ENCODE assay signal across 8 cellular contexts in genomic region chr2:135948642-135949355, GRCh38. TPM values are rescaled to one million over a fixed set of nuclear protein-coding genes. Genes with fewer than 3 reads are reported as not detected.
DNase-seq lines count a peak whose midpoint lies in the region; ATAC-seq, FAIRE-seq and TF ChIP-seq lines count a peak whose summit lies in the region.

No MANE protein-coding gene starts in this region.

- no peak overlapping the region for H3K4me3 ChIP-seq in OCI-LY3 (ENCODE audit: low read length)
- H3K4me3 ChIP-seq in mammary epithelial cell (replicated peaks in 1 of 3; ENCODE audit: insufficient read depth in 1 of 3, low read depth in 2 of 3, low read length in 3 of 3), result peak overlapping the region; percentile 8 to 41 (median 31)
- no peak overlapping the region for H3K4me3 ChIP-seq in small intestine (ENCODE audit: low read depth in 1 of 2, low read length in 2 of 2)

- no peak overlapping the region for H3K9ac ChIP-seq in OCI-LY3 (ENCODE audit: low read length)
- H3K9ac ChIP-seq in mammary epithelial cell (ENCODE audit: insufficient read depth, low read length), result peak overlapping the region; percentile 84

- in situ Hi-C loops in mammary epithelial cell (cut with MboI; ENCODE audit: low sequenced_read_pairs in 2 of 2), result no loop called here

- H2AFZ ChIP-seq in OCI-LY3 (ENCODE audit: low read depth, low read length) (no peak overlapping the region), mammary epithelial cell (ENCODE audit: low read depth, low read length) (no peak overlapping the region)

- H3K36me3 ChIP-seq in OCI-LY3 (replicated peaks; ENCODE audit: low read depth, low read length), result peaks cover 25% of the 10 kb centered on the region
- H3K36me3 ChIP-seq in mammary epithelial cell (ENCODE audit: insufficient read depth, low read length), result peaks cover 4% of the 10 kb centered on the region
- peaks cover 0 to 2% of the 10 kb centered on the region in 2 donors for H3K36me3 ChIP-seq in small intestine (ENCODE audit: control insufficient read depth in 2 of 2, insufficient read depth in 2 of 2, low read length in 2 of 2)

- FAIRE-seq in small intestine (lab: Jason Lieb, UNC), result peak; percentile 79

- TF ChIP-seq CTCF in OCI-LY3 (IDR thresholded peaks at IDR 0.05; ENCODE audit: low read depth, low read length) (no peak), mammary epithelial cell (conservative IDR thresholded peaks at IDR 0.05 in 1 of 2, IDR thresholded peaks at IDR 0.05 in 1 of 2; ENCODE audit: extremely low read depth in 1 of 2, insufficient read depth in 1 of 2, low read depth in 1 of 2, low read length in 2 of 2) (no peak)

- no peak for ATAC-seq in HG02970 (IDR thresholded peaks at IDR 0.05; ENCODE audit: low FRiP score, unreplicated experiment)

- CTCF ChIA-PET in mammary epithelial cell (lab: Charles Lee; ENCODE audit: low non-redundant PET), result interaction anchor here (0.9 kb wide), 1 partner anchor 438 kb away, joined by 3 read pairs; no protein-coding TSS in a partner anchor

- no TSS peak for BruUV-seq in mammary epithelial cell (replicated peaks; lab: Mats Ljungman, UMichigan)

- H3K27me3 ChIP-seq in OCI-LY3 (ENCODE audit: low read depth, low read length) (no peaks in the 10 kb centered on the region), mammary epithelial cell (ENCODE audit: insufficient read depth, low read length) (no peaks in the 10 kb centered on the region), small intestine (ENCODE audit: control insufficient read depth in 2 of 2, insufficient read depth in 2 of 2, low read length in 2 of 2) (no peaks in the 10 kb centered on the region)

- dilution Hi-C loops in mammary epithelial cell (cut with HindIII; ENCODE audit: low sequenced_read_pairs), result no loop called here

- H3K9me3 ChIP-seq in OCI-LY3 (ENCODE audit: insufficient read depth, low read length) (no peaks in the 10 kb centered on the region), mammary epithelial cell (replicated peaks; ENCODE audit: insufficient read depth, low read length) (no peaks in the 10 kb centered on the region), small intestine (ENCODE audit: control insufficient read depth, low read depth) (no peaks in the 10 kb centered on the region)

- intact Hi-C loops in mammary epithelial cell (cut with micrococcal nuclease), result loop anchor here (5.0 kb wide), 1 partner anchor 39 kb away; the partner anchor contains the start of gene DARS1

- DNase-seq in GM04503 (ENCODE audit: low read depth), result peak; percentile 16
- peak; percentile 57 for DNase-seq in H4 (ENCODE audit: low spot score)
- peak; percentile 90 for DNase-seq in mammary epithelial cell
- DNase-seq in small intestine, result peak; percentile 35
- DNase-seq in NCI-H526 (lab: John Stamatoyannopoulos, UW), result no peak
- DNase-seq in ureter (ENCODE audit: low spot score), result no peak

- H4K20me1 ChIP-seq in OCI-LY3 (ENCODE audit: insufficient read depth, low read length) (peaks cover 74% of the 10 kb centered on the region), mammary epithelial cell (ENCODE audit: insufficient read depth, low read length) (no peaks in the 10 kb centered on the region)

- H3K79me2 ChIP-seq in OCI-LY3 (ENCODE audit: low read length) (peaks cover 38% of the 10 kb centered on the region), mammary epithelial cell (ENCODE audit: insufficient read depth, low read length) (peaks cover 77% of the 10 kb centered on the region)

- H3K27ac ChIP-seq in OCI-LY3 (ENCODE audit: low read length), result no peak overlapping the region
- peak overlapping the region; percentile 99 for H3K27ac ChIP-seq in mammary epithelial cell (ENCODE audit: insufficient read depth, low read depth, low read length)
- H3K27ac ChIP-seq in small intestine (ENCODE audit: low read depth in 1 of 2, low read length in 1 of 2), result peak overlapping the region in 1 of 2 donors; percentile 54

- WGBS in mammary epithelial cell (ENCODE audit: low coverage, missing lambda C conversion rate), result 7% methylated on average over 6 of the region's 9 CpGs
- 79 to 85% (median 79%) methylated on average over 9 of the region's 9 CpGs for WGBS in small intestine, 3 donors

- H3K4me2 ChIP-seq in OCI-LY3 (ENCODE audit: low read length) (0 out of 2 replicates have a peak overlapping the region, but pooled peaks have one; percentile 21), mammary epithelial cell (ENCODE audit: insufficient read depth, low read depth, low read length) (peak overlapping the region; percentile 74)

- H3K4me1 ChIP-seq in OCI-LY3 (ENCODE audit: low read length), result peaks cover 24% of the 10 kb centered on the region
- peaks cover 10% of the 10 kb centered on the region for H3K4me1 ChIP-seq in mammary epithelial cell (ENCODE audit: insufficient read depth, low read length)
- H3K4me1 ChIP-seq in small intestine (ENCODE audit: control insufficient read depth in 2 of 2, insufficient read depth in 1 of 2, low read depth in 1 of 2, low read length in 1 of 2), result no peaks in the 10 kb centered on the region

RNA-seq across cellular contexts. Expression of gene DARS1, which starts 36.6 kb away (rescaled TPM):
- total RNA-seq in H4 (2014; rRNA removed; shearing (Covaris generic)), result 94.4 and 100 TPM in 2 replicates
- total RNA-seq in mammary epithelial cell, result 10 to 100 TPM; 64.3 to 68.8 TPM
- polyA plus RNA-seq in mammary epithelial cell, result 61.4 TPM
- polyA minus RNA-seq in mammary epithelial cell, result 18.0 TPM
- polyA plus RNA-seq in small intestine, result 10 to 100 TPM; 27.8 to 38.3 (median 28.0) TPM
- total RNA-seq in ureter, result 83.6 TPM

Comparison
In these comparisons a context has a peak if more than half of its experiments do, and no peak if none do; other contexts are left out.
1. DNase-seq: peak in GM04503 (single experiment), H4 (single experiment), mammary epithelial cell (single experiment) and small intestine (single experiment); none in NCI-H526 (0 of 2) and ureter (single experiment).
2. H3K4me3 ChIP-seq: peak in mammary epithelial cell (3 of 3); none in OCI-LY3 (single experiment) and small intestine (0 of 2).